Comparison of ENCODE assay signal across 8 cellular contexts in genomic region chr6:57445790-57446468, GRCh38.
A peak's percentile ranks its signal among the peaks of the same experiment; 100 is the strongest.
DNase-seq lines count a peak whose midpoint lies in the region; ATAC-seq and TF ChIP-seq lines count a peak whose summit lies in the region.
"Not testable (repeated sequence)": the region's sequence is repeated elsewhere in the genome, so short reads cannot be mapped to it uniquely, and the experiment has no call there.

No MANE protein-coding gene starts in this region.

- TF ChIP-seq POLR2A in GM18505 (IDR thresholded peaks at IDR 0.05; ENCODE audit: borderline replicate concordance, extremely low read depth, insufficient read depth, insufficient read length), result not testable (repeated sequence)

- not testable (repeated sequence) for H3K9me3 ChIP-seq in Loucy (ENCODE audit: insufficient read depth, low read depth, low read length); hepatocyte (ENCODE audit: low read depth)

- H3K4me1 ChIP-seq in Loucy (ENCODE audit: insufficient read depth, low read length, poor library complexity, severe bottlenecking), result peaks cover 21% of the 10 kb centered on the region
- not testable (repeated sequence) for H3K4me1 ChIP-seq in hepatocyte (ENCODE audit: insufficient read depth)

- H3F3A ChIP-seq in Loucy (ENCODE audit: low read depth), result not testable (repeated sequence)

- not testable (repeated sequence) for H4K20me1 ChIP-seq in Loucy (ENCODE audit: insufficient read depth, low read length, poor library complexity, severe bottlenecking); hepatocyte (ENCODE audit: insufficient read depth, poor library complexity, severe bottlenecking)

- H2AFZ ChIP-seq in Loucy (ENCODE audit: low read length), result 0 out of 2 replicates have a peak overlapping the region, but pooled peaks have one; percentile 20
- peak overlapping the region; percentile 16 for H2AFZ ChIP-seq in hepatocyte

- H3K79me2 ChIP-seq in Loucy (ENCODE audit: insufficient read depth, low read length), result peaks cover 11% of the 10 kb centered on the region; the same call in 1 of the 2 replicates
- not testable (repeated sequence) for H3K79me2 ChIP-seq in hepatocyte

- not testable (repeated sequence) for H3K9me2 ChIP-seq in Loucy (replicated peaks; ENCODE audit: low read depth, low read length); hepatocyte (replicated peaks; ENCODE audit: insufficient read depth)

- H3K4me3 ChIP-seq in Loucy (ENCODE audit: low read length, poor library complexity, severe bottlenecking); cardiac fibroblast (replicated peaks in 1 of 2; ENCODE audit: low read depth in 2 of 2, low read length in 2 of 2); hepatocyte: not testable (repeated sequence)

- H3K9ac ChIP-seq in Loucy (ENCODE audit: low read depth, low read length, poor library complexity, severe bottlenecking), result not testable (repeated sequence)

- WGBS in hepatocyte (ENCODE audit: low lambda C conversion rate, missing lambda C conversion rate), result 73% methylated on average over 2 of the region's 2 CpGs

- peak; percentile 37 to 54 for DNase-seq in cardiac fibroblast (ENCODE audit: low read depth in 2 of 2)
- not testable (repeated sequence) for DNase-seq in hepatocyte (ENCODE audit: low spot score)

- ATAC-seq in GM18505 (IDR thresholded peaks at IDR 0.05; ENCODE audit: unreplicated experiment), result peak; percentile 64
- peak; percentile 73 for ATAC-seq in GM19395 (IDR thresholded peaks at IDR 0.05; ENCODE audit: unreplicated experiment)
- ATAC-seq in GM21576 (IDR thresholded peaks at IDR 0.05; ENCODE audit: unreplicated experiment), result peak; percentile 71
- ATAC-seq in HG02763 (IDR thresholded peaks at IDR 0.05; ENCODE audit: unreplicated experiment), result peak; percentile 58
- peak; percentile 58 for ATAC-seq in HG03139 (IDR thresholded peaks at IDR 0.05; ENCODE audit: unreplicated experiment)

- not testable (repeated sequence) for H3K36me3 ChIP-seq in Loucy (ENCODE audit: insufficient read depth, low read length); hepatocyte (replicated peaks; ENCODE audit: insufficient read depth, low read depth)

- TF ChIP-seq CTCF in Loucy (conservative IDR thresholded peaks at IDR 0.05; ENCODE audit: low read length); cardiac fibroblast (IDR thresholded peaks at IDR 0.05; ENCODE audit: low read depth, low read length); hepatocyte (IDR thresholded peaks at IDR 0.05; ENCODE audit: poor library complexity): not testable (repeated sequence)

- H3K4me2 ChIP-seq in Loucy (ENCODE audit: low read depth, low read length, poor library complexity, severe bottlenecking), result peak overlapping the region; percentile 21
- not testable (repeated sequence) for H3K4me2 ChIP-seq in hepatocyte

- not testable (repeated sequence) for H3K27ac ChIP-seq in hepatocyte

- H3K27me3 ChIP-seq in Loucy (ENCODE audit: insufficient read depth, low read length, poor library complexity, severe bottlenecking); hepatocyte: not testable (repeated sequence)
